ENCODE assay signal across 21 cellular contexts in the genomic region with DNA sequence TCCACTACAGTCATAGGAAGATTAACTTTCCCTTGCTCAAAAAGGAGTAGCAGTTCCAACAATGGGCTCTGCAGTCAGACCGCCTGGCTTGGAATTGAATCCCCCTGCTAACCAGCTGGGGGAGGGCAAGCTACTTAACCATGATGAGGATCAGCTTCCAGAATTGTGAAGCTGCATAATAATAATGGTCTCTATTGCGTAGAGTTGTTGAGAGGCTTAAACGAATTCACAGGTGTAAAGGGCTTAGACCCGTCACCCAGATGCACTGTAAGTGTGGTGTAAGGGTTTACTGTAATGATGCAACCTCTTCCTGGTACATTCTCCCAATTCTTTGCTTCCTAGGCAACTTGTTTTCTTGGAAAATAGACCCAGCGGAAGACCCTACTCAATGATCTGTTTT.
"Had no signal": no experiment of that assay in that cellular context is flagged by ENCODE, and none has a peak within 500 bp of the region (broad histone marks: within the 10 kb centered on the region; RNA-seq: fewer than 3 reads in every experiment).

No MANE protein-coding gene starts in this region.

- H3K9me3 ChIP-seq: mucosa of descending colon, neutrophil, thoracic aorta had no signal

- H3K4me3 ChIP-seq: dorsolateral prefrontal cortex, mucosa of descending colon, spleen, thoracic aorta, upper lobe of left lung had no signal

- FAIRE-seq: TTC549 had no signal

- DNase-seq: activated CD4-positive, alpha-beta memory T cell treated with anti-CD3 and anti-CD28 coated beads for 36 hours; activated CD4-positive, alpha-beta T cell treated with anti-CD3 and anti-CD28 coated beads for 4 hours; activated naive CD4-positive, alpha-beta T cell; activated naive CD8-positive, alpha-beta T cell treated with anti-CD3 and anti-CD28 coated beads for 36 hours; activated T-cell treated with anti-CD3 and anti-CD28 coated beads, Interleukin-2, amount 50 U/mL, for 1 hour; amniotic stem cell; caudate nucleus; dorsolateral prefrontal cortex; foreskin keratinocyte; hippocampal formation; kidney glomerular epithelial cell; left ventricle myocardium superior; mucosa of descending colon; naive B cell; spleen; stimulated activated naive B cell treated with anti-CD40 and anti-IgM and Interleukin-4, amounts not matched to agents 10 μg/mL and 1 μg/mL and 100 μg/mL, for 72 hours; upper lobe of left lung had no signal

- H3K27me3 ChIP-seq: foreskin keratinocyte, upper lobe of left lung had no signal

- ATAC-seq: activated T-helper 17 cell treated with anti-CD3 and anti-CD28 coated beads, Interleukin-2, amount 50 U/mL, for 72 hours; foreskin keratinocyte; left ventricle myocardium superior; mucosa of descending colon; stimulated activated naive B cell treated with anti-CD40 and anti-IgM and Interleukin-4, amounts not matched to agents 10 μg/mL and 1 μg/mL and 100 μg/mL, for 72 hours had no signal

- H3K27ac ChIP-seq: dorsolateral prefrontal cortex, foreskin keratinocyte, neutrophil, spleen, thoracic aorta, upper lobe of left lung had no signal

- H3K36me3 ChIP-seq: neutrophil, spleen, thoracic aorta, upper lobe of left lung had no signal

- H3K4me1 ChIP-seq: foreskin keratinocyte, spleen, upper lobe of left lung had no signal
